18 cellular contexts compared by ENCODE assay signal in genomic region chr12:14731821-14732220, GRCh38. TPM values are rescaled to one million over a fixed set of nuclear protein-coding genes. Genes with fewer than 3 reads are reported as not detected.
DNase-seq lines count a peak whose midpoint lies in the region; ATAC-seq and TF ChIP-seq lines count a peak whose summit lies in the region.
"Had no signal": no experiment of that assay in that cellular context is flagged by ENCODE, and none has a peak within 500 bp of the region (broad histone marks: within the 10 kb centered on the region; RNA-seq: fewer than 3 reads in every experiment).

No MANE protein-coding gene starts in this region.

- H3K4me1 ChIP-seq in body of pancreas: peaks cover 11% of the 10 kb centered on the region
- H3K4me1 ChIP-seq: A549; BLaER1 treated with 17β-estradiol and CSF1 and Interleukin-3, amounts not matched to agents 10 nM and 100 nM; Caco-2 had no signal

- H3K27me3 ChIP-seq in body of pancreas: no peaks in the 10 kb centered on the region
- H3K27me3 ChIP-seq: BLaER1 treated with 17β-estradiol and CSF1 and Interleukin-3, amounts not matched to agents 10 nM and 100 nM had no signal

- TF ChIP-seq POLR2A in body of pancreas (IDR thresholded peaks at IDR 0.05): no peak

- no peak overlapping the region for H3K4me3 Mint-ChIP-seq in progenitor cell of endocrine pancreas (ENCODE audit: low read depth)
- no peak overlapping the region for H3K4me3 Mint-ChIP-seq in activated CD4-positive, alpha-beta T cell treated with anti-CD3 and anti-CD28 coated beads for 36 hours
- H3K4me3 Mint-ChIP-seq: B cell; CD4-positive, alpha-beta T cell; CD8-positive, alpha-beta T cell had no signal

- POLR2A ChIA-PET in activated CD4-positive, alpha-beta T cell treated with anti-CD3 and anti-CD28 coated beads for 36 hours (lab: Charles Lee): no interaction called here

- intact Hi-C loops in body of pancreas (cut with DNase I): no loop called here
- intact Hi-C loops in activated CD4-positive, alpha-beta T cell treated with anti-CD3 and anti-CD28 coated beads for 36 hours (cut with DNase I, micrococcal nuclease): no loop called here

- DNase-seq in NCI-H226: peak; percentile 45
- no peak for DNase-seq in body of pancreas
- DNase-seq in progenitor cell of endocrine pancreas (ENCODE audit: low spot score, unreplicated experiment): no peak
- no peak for DNase-seq in activated CD4-positive, alpha-beta T cell treated with anti-CD3 and anti-CD28 coated beads for 36 hours
- DNase-seq: AML-193; Caco-2; Calu3; CD4-positive, alpha-beta T cell; CD8-positive, alpha-beta T cell; DMS79 treated with DMSO at 0.1 percent for 48 hours; GF-D8 had no signal

- 20 to 45% methylated on average over 5 to 6 of the region's 6 CpGs for WGBS in body of pancreas, 2 donors

- CTCF ChIA-PET in activated CD4-positive, alpha-beta T cell treated with anti-CD3 and anti-CD28 coated beads for 36 hours (lab: Charles Lee): no interaction called here

- no peaks in the 10 kb centered on the region for H3K27me3 Mint-ChIP-seq in progenitor cell of endocrine pancreas
- peaks cover 6% of the 10 kb centered on the region for H3K27me3 Mint-ChIP-seq in activated CD4-positive, alpha-beta T cell treated with anti-CD3 and anti-CD28 coated beads for 36 hours
- H3K27me3 Mint-ChIP-seq: CD4-positive, alpha-beta T cell had no signal

- TF ChIP-seq CTCF in body of pancreas (IDR thresholded peaks at IDR 0.05): no peak
- no peak for TF ChIP-seq CTCF in progenitor cell of endocrine pancreas (IDR thresholded peaks at IDR 0.05; ENCODE audit: unreplicated experiment)

- peaks cover 2% of the 10 kb centered on the region for H3K36me3 Mint-ChIP-seq in progenitor cell of endocrine pancreas (ENCODE audit: insufficient read depth)
- H3K36me3 Mint-ChIP-seq in activated CD4-positive, alpha-beta T cell treated with anti-CD3 and anti-CD28 coated beads for 36 hours (ENCODE audit: low read depth): no peaks in the 10 kb centered on the region
- H3K36me3 Mint-ChIP-seq: CD8-positive, alpha-beta T cell had no signal

- H3K9me3 Mint-ChIP-seq in progenitor cell of endocrine pancreas (ENCODE audit: low read depth): peaks cover 11% of the 10 kb centered on the region
- H3K9me3 Mint-ChIP-seq in activated CD4-positive, alpha-beta T cell treated with anti-CD3 and anti-CD28 coated beads for 36 hours (ENCODE audit: low read depth): no peaks in the 10 kb centered on the region

- H3K4me1 Mint-ChIP-seq in progenitor cell of endocrine pancreas (ENCODE audit: low read depth): no peaks in the 10 kb centered on the region
- H3K4me1 Mint-ChIP-seq in activated CD4-positive, alpha-beta T cell treated with anti-CD3 and anti-CD28 coated beads for 36 hours: no peaks in the 10 kb centered on the region
- H3K4me1 Mint-ChIP-seq: B cell had no signal

- H3K9me3 ChIP-seq in body of pancreas: no peaks in the 10 kb centered on the region

- H3K27ac Mint-ChIP-seq in progenitor cell of endocrine pancreas: peak overlapping the region; percentile 3
- no peak overlapping the region for H3K27ac Mint-ChIP-seq in activated CD4-positive, alpha-beta T cell treated with anti-CD3 and anti-CD28 coated beads for 36 hours
- H3K27ac Mint-ChIP-seq: B cell; CD4-positive, alpha-beta T cell; CD8-positive, alpha-beta T cell had no signal

- ATAC-seq in body of pancreas (peak; percentile 52), HG02642 (IDR thresholded peaks at IDR 0.05; ENCODE audit: poor library complexity, unreplicated experiment) (no peak)
- ATAC-seq in activated CD4-positive, alpha-beta T cell treated with anti-CD3 and anti-CD28 coated beads for 36 hours: no peak
- ATAC-seq: CD8-positive, alpha-beta T cell had no signal

- H3K27ac ChIP-seq in body of pancreas: no peak overlapping the region
- H3K27ac ChIP-seq: 22Rv1; A549; BLaER1 treated with 17β-estradiol and CSF1 and Interleukin-3, amounts not matched to agents 10 nM and 100 nM; C4-2B had no signal

- no peak overlapping the region for H3K4me3 ChIP-seq in body of pancreas
- H3K4me3 ChIP-seq: A549; BLaER1 treated with 17β-estradiol and CSF1 and Interleukin-3, amounts not matched to agents 10 nM and 100 nM had no signal

- H3K36me3 ChIP-seq in body of pancreas (replicated peaks in 1 of 2; ENCODE audit: insufficient read depth in 1 of 2, low read depth in 2 of 2): no peaks in the 10 kb centered on the region
- H3K36me3 ChIP-seq: BLaER1 treated with 17β-estradiol and CSF1 and Interleukin-3, amounts not matched to agents 10 nM and 100 nM had no signal

RNA-seq across cellular contexts. Expression of gene GUCY2C, which starts 35.4 kb away (rescaled TPM):
- total RNA-seq in body of pancreas (not detected), progenitor cell of endocrine pancreas (1.2 and 1.7 TPM in 2 replicates)
- total RNA-seq in activated CD4-positive, alpha-beta T cell treated with anti-CD3 and anti-CD28 coated beads for 36 hours: not detected
- total RNA-seq: A172; Calu3; CD4-positive, alpha-beta T cell; CD8-positive, alpha-beta T cell had no signal
